ENCODE assay signal across 8 cellular contexts in the genomic region with DNA sequence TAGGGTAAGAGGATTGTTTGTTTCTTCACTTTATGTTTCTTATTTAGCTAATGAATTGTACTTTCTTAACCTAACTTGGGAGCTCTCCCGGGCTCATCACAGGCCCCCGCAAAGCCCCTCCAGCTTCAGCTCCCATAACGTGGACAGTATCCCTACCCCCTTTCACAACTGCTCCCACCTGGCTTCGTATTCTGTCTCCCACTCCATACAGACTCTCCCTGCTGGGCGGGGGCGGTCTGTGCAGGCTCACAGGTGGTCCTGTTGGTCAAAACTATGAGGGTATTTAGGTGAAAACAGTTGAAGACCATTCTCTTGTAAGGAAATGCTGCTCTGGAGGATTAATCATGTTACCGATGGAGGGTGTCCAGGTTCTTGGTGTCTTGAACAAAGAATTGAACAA.
"Had no signal": no experiment of that assay in that cellular context is flagged by ENCODE, and none has a peak within 500 bp of the region (broad histone marks: within the 10 kb centered on the region; RNA-seq: fewer than 3 reads in every experiment).

No MANE protein-coding gene starts in this region.

- H3K4me1 ChIP-seq: HAP-1 had no signal

- H3K27ac Mint-ChIP-seq: IgD-negative memory B cell had no signal

- H2AFZ ChIP-seq: GM23248 had no signal

- H3K4me3 ChIP-seq: GM23248, HAP-1 had no signal

- DNase-seq: GM23248, GOT3, H7, KBM-7 had no signal

- H3K9me3 ChIP-seq: HAP-1 had no signal

- H3K36me3 Mint-ChIP-seq: IgD-negative memory B cell had no signal

- H3K27me3 Mint-ChIP-seq: IgD-negative memory B cell had no signal

- H3K27ac ChIP-seq: GM23248, KMS-11 had no signal

- H3K4me1 Mint-ChIP-seq: IgD-negative memory B cell had no signal

- H3K36me3 ChIP-seq: HAP-1 had no signal

- FAIRE-seq: HepG2 had no signal

- H3K4me2 ChIP-seq: KMS-11 had no signal

- H3K4me3 Mint-ChIP-seq: IgD-negative memory B cell had no signal
